ENCODE assay signal across 8 cellular contexts in genomic region chr22:25562966-25563756, GRCh38. TPM values are rescaled to one million over a fixed set of nuclear protein-coding genes. Genes with fewer than 3 reads are reported as not detected.
DNase-seq lines count a peak whose midpoint lies in the region; ATAC-seq, FAIRE-seq and TF ChIP-seq lines count a peak whose summit lies in the region.
"Not testable (repeated sequence)": the region's sequence is repeated elsewhere in the genome, so short reads cannot be mapped to it uniquely, and the experiment has no call there.

No MANE protein-coding gene starts in this region.

- H3K4me3 ChIP-seq in CD8-positive, alpha-beta memory T cell (ENCODE audit: low read length); endothelial cell of umbilical vein (replicated peaks in 1 of 3; ENCODE audit: insufficient read depth in 1 of 3, low read depth in 1 of 3, low read length in 3 of 3); prostate gland: not testable (repeated sequence)

- CTCF ChIA-PET in CD8-positive, alpha-beta memory T cell (lab: Charles Lee), result not testable (repeated sequence)
- CTCF ChIA-PET in endothelial cell of umbilical vein (lab: Charles Lee), result interaction anchor here (1.5 kb wide), 1 partner anchor 210 kb away, joined by 5 read pairs; no protein-coding TSS in a partner anchor

- DNase-seq in CD8-positive, alpha-beta memory T cell; activated naive CD4-positive, alpha-beta T cell treated with anti-CD3 and anti-CD28 coated beads, Interleukin-2, amount 50 U/mL, for 72 hours (ENCODE audit: low spot score in 2 of 2); prostate gland (ENCODE audit: low spot score); type B pancreatic cell (ENCODE audit: extremely low spot score, unreplicated experiment): not testable (repeated sequence)
- DNase-seq in endothelial cell of umbilical vein (ENCODE audit: low read depth, low spot score) (peak; percentile 9), medulla oblongata (ENCODE audit: extremely low spot score) (peak; percentile 39)

- not testable (repeated sequence) for H4K20me1 ChIP-seq in endothelial cell of umbilical vein (replicated peaks; ENCODE audit: control insufficient read depth, extremely low read depth, insufficient read depth, low read length)

- H3K27me3 ChIP-seq in CD8-positive, alpha-beta memory T cell (ENCODE audit: insufficient read depth, low read length, poor library complexity, severe bottlenecking); prostate gland (replicated peaks; ENCODE audit: insufficient read depth): not testable (repeated sequence)
- H3K27me3 ChIP-seq in endothelial cell of umbilical vein (ENCODE audit: control insufficient read depth in 2 of 2, insufficient read depth in 2 of 2, low read length in 2 of 2), result peaks cover 8 to 17% of the 10 kb centered on the region in 2 experiments

- peak overlapping the region; percentile 71 to 95 (median 86) for H3K4me3 Mint-ChIP-seq in CD8-positive, alpha-beta memory T cell
- peak overlapping the region; percentile 94 for H3K4me3 Mint-ChIP-seq in T-helper 1 cell treated with Interleukin-12 subunit alpha and Interleukin-12 subunit beta and Interleukin-4 antibody, amounts not matched to agents 30 μg/mL and 1 μg/mL, for 36 hours
- H3K4me3 Mint-ChIP-seq in type B pancreatic cell, result peak overlapping the region; percentile 84

- WGBS in prostate gland, result 43% methylated on average over 10 of the region's 10 CpGs

- H3K9me1 ChIP-seq in endothelial cell of umbilical vein (replicated peaks; ENCODE audit: control insufficient read depth, extremely low read depth, insufficient read depth, low read length), result not testable (repeated sequence)

- H3K4me1 ChIP-seq in CD8-positive, alpha-beta memory T cell (ENCODE audit: insufficient read depth, low read length), result peaks cover 13% of the 10 kb centered on the region
- H3K4me1 ChIP-seq in endothelial cell of umbilical vein (ENCODE audit: control insufficient read depth, extremely low read depth, insufficient read depth, low read length); prostate gland (replicated peaks): not testable (repeated sequence)

- H3K4me2 ChIP-seq in endothelial cell of umbilical vein (ENCODE audit: insufficient read depth, low read length), result not testable (repeated sequence)

- H3K27me3 Mint-ChIP-seq in CD8-positive, alpha-beta memory T cell; T-helper 1 cell treated with Interleukin-12 subunit alpha and Interleukin-12 subunit beta and Interleukin-4 antibody, amounts not matched to agents 30 μg/mL and 1 μg/mL, for 36 hours (ENCODE audit: low read depth): not testable (repeated sequence)
- H3K27me3 Mint-ChIP-seq in type B pancreatic cell, result peaks cover 43% of the 10 kb centered on the region

- not testable (repeated sequence) for H3K9ac ChIP-seq in endothelial cell of umbilical vein (replicated peaks; ENCODE audit: extremely low read depth, insufficient read depth, low read length)

- not testable (repeated sequence) for H3K27ac ChIP-seq in CD8-positive, alpha-beta memory T cell (ENCODE audit: low read depth, low read length); endothelial cell of umbilical vein (ENCODE audit: insufficient read depth, low read depth, low read length)
- H3K27ac ChIP-seq in KOPT-K1 (ENCODE audit: low read depth, low read length, poor library complexity, severe bottlenecking), result peak overlapping the region; percentile 94
- H3K27ac ChIP-seq in prostate gland, result peak overlapping the region; percentile 68 to 75

- H3K36me3 ChIP-seq in CD8-positive, alpha-beta memory T cell (ENCODE audit: insufficient read depth, low read length); KOPT-K1 (ENCODE audit: insufficient read depth, low read length); endothelial cell of umbilical vein (ENCODE audit: control insufficient read depth in 2 of 2, extremely low read depth in 1 of 2, insufficient read depth in 2 of 2, low read length in 2 of 2); prostate gland: not testable (repeated sequence)

- not testable (repeated sequence) for ATAC-seq in activated naive CD4-positive, alpha-beta T cell treated with anti-CD3 and anti-CD28 coated beads, Interleukin-2, amount 50 U/mL, for 72 hours

- H3K9me3 Mint-ChIP-seq in CD8-positive, alpha-beta memory T cell; T-helper 1 cell treated with Interleukin-12 subunit alpha and Interleukin-12 subunit beta and Interleukin-4 antibody, amounts not matched to agents 30 μg/mL and 1 μg/mL, for 36 hours; activated naive CD4-positive, alpha-beta T cell treated with anti-CD3 and anti-CD28 coated beads, Interleukin-2, amount 50 U/mL, for 72 hours; type B pancreatic cell: not testable (repeated sequence)

- not testable (repeated sequence) for H3K36me3 Mint-ChIP-seq in CD8-positive, alpha-beta memory T cell; T-helper 1 cell treated with Interleukin-12 subunit alpha and Interleukin-12 subunit beta and Interleukin-4 antibody, amounts not matched to agents 30 μg/mL and 1 μg/mL, for 36 hours (ENCODE audit: low read depth); type B pancreatic cell
- peaks cover 11 to 20% of the 10 kb centered on the region in 2 donors for H3K36me3 Mint-ChIP-seq in activated naive CD4-positive, alpha-beta T cell treated with anti-CD3 and anti-CD28 coated beads, Interleukin-2, amount 50 U/mL, for 72 hours

- FAIRE-seq in endothelial cell of umbilical vein (lab: Jason Lieb, UNC), result peak; percentile 12

- H3K79me2 ChIP-seq in endothelial cell of umbilical vein (ENCODE audit: control insufficient read depth, insufficient read depth, low read length), result not testable (repeated sequence)

- H3K4me1 Mint-ChIP-seq in CD8-positive, alpha-beta memory T cell, result peaks cover 19 to 29% (median 25%) of the 10 kb centered on the region in 3 donors
- H3K4me1 Mint-ChIP-seq in T-helper 1 cell treated with Interleukin-12 subunit alpha and Interleukin-12 subunit beta and Interleukin-4 antibody, amounts not matched to agents 30 μg/mL and 1 μg/mL, for 36 hours (ENCODE audit: low read depth), result peaks cover 44% of the 10 kb centered on the region
- H3K4me1 Mint-ChIP-seq in type B pancreatic cell (ENCODE audit: unreplicated experiment), result peaks cover 53% of the 10 kb centered on the region

- dilution Hi-C loops in endothelial cell of umbilical vein (cut with MboI; ENCODE audit: extremely low pct_ligation_motif_present, low sequenced_read_pairs), result not testable (repeated sequence)

- POLR2A ChIA-PET in CD8-positive, alpha-beta memory T cell (lab: Charles Lee), result interaction anchor here (0.6 kb wide), 1 partner anchor 10 kb away, joined by 3 read pairs; no protein-coding TSS in a partner anchor
- POLR2A ChIA-PET in endothelial cell of umbilical vein (lab: Charles Lee), result not testable (repeated sequence)

- BruUV-seq in endothelial cell of umbilical vein (replicated peaks; lab: Mats Ljungman, UMichigan), result not testable (repeated sequence)

- not testable (repeated sequence) for TF ChIP-seq POLR2A in endothelial cell of umbilical vein (IDR thresholded peaks at IDR 0.05; ENCODE audit: low read depth, low read length); prostate gland (IDR thresholded peaks at IDR 0.05)

- intact Hi-C loops in endothelial cell of umbilical vein (cut with micrococcal nuclease), result loop anchor here (5.0 kb wide), 1 partner anchor 209 kb away; no protein-coding TSS in a partner anchor
- intact Hi-C loops in prostate gland (cut with DNase I), result not testable (repeated sequence)

- not testable (repeated sequence) for TF ChIP-seq CTCF in endothelial cell of umbilical vein (IDR thresholded peaks at IDR 0.05; ENCODE audit: extremely low read depth in 1 of 2, insufficient read depth in 1 of 2, low read depth in 1 of 2, low read length in 2 of 2); prostate gland (IDR thresholded peaks at IDR 0.05); type B pancreatic cell (conservative IDR thresholded peaks at IDR 0.05)

- not testable (repeated sequence) for H3K9me3 ChIP-seq in CD8-positive, alpha-beta memory T cell (ENCODE audit: low read length); KOPT-K1 (ENCODE audit: insufficient read depth, low read length, poor library complexity, severe bottlenecking); endothelial cell of umbilical vein (replicated peaks; ENCODE audit: control insufficient read depth, insufficient read depth, low read length); prostate gland

- H3K27ac Mint-ChIP-seq in CD8-positive, alpha-beta memory T cell, result peak overlapping the region in 4 of 8 donors; percentile 3 to 33 (median 5)
- peak overlapping the region; percentile 92 for H3K27ac Mint-ChIP-seq in T-helper 1 cell treated with Interleukin-12 subunit alpha and Interleukin-12 subunit beta and Interleukin-4 antibody, amounts not matched to agents 30 μg/mL and 1 μg/mL, for 36 hours
- H3K27ac Mint-ChIP-seq in activated naive CD4-positive, alpha-beta T cell treated with anti-CD3 and anti-CD28 coated beads, Interleukin-2, amount 50 U/mL, for 72 hours, result peak overlapping the region; percentile 52 to 82
- peak overlapping the region; percentile 58 for H3K27ac Mint-ChIP-seq in type B pancreatic cell

- not testable (repeated sequence) for H2AFZ ChIP-seq in endothelial cell of umbilical vein (ENCODE audit: low read depth, low read length)

RNA-seq across cellular contexts. Expression of gene GRK3, which starts 1.3 kb away (rescaled TPM):
- 1 to 10 TPM; 8.3 to 9.4 TPM for total RNA-seq in CD8-positive, alpha-beta memory T cell
- 0.26 TPM for polyA plus RNA-seq in CD8-positive, alpha-beta memory T cell
- 10 to 100 TPM; 13.6 to 31.6 TPM for total RNA-seq in activated naive CD4-positive, alpha-beta T cell treated with anti-CD3 and anti-CD28 coated beads, Interleukin-2, amount 50 U/mL, for 72 hours
- total RNA-seq in endothelial cell of umbilical vein (3.0 and 4.4 TPM in 2 replicates), prostate gland (10 to 100 TPM; 10.2 to 16.9 TPM), type B pancreatic cell (ENCODE audit: low replicate concordance) (10.3 and 14.0 TPM in 2 replicates)
- 0.56 and 0.68 TPM in 2 replicates for polyA plus RNA-seq in endothelial cell of umbilical vein
- polyA plus RNA-seq in endothelial cell of umbilical vein (2011; cell fraction: cytosol; rRNA removed), result 0.92 and 0.97 TPM in 2 replicates
- 1.7 and 1.8 TPM in 2 replicates for polyA plus RNA-seq in endothelial cell of umbilical vein (2011; cell fraction: nucleus; rRNA removed)
- polyA plus RNA-seq in endothelial cell of umbilical vein (2012), result 0.64 and 1.8 TPM in 2 replicates
- polyA minus RNA-seq in endothelial cell of umbilical vein, result 1.9 and 2.3 TPM in 2 replicates
- not detected for polyA minus RNA-seq in endothelial cell of umbilical vein (2011; cell fraction: cytosol; rRNA and poly(A)+ RNA removed)
- polyA minus RNA-seq in endothelial cell of umbilical vein (2011; cell fraction: nucleus; rRNA and poly(A)+ RNA removed), result 1.3 and 1.8 TPM in 2 replicates
